In the genomic region with DNA sequence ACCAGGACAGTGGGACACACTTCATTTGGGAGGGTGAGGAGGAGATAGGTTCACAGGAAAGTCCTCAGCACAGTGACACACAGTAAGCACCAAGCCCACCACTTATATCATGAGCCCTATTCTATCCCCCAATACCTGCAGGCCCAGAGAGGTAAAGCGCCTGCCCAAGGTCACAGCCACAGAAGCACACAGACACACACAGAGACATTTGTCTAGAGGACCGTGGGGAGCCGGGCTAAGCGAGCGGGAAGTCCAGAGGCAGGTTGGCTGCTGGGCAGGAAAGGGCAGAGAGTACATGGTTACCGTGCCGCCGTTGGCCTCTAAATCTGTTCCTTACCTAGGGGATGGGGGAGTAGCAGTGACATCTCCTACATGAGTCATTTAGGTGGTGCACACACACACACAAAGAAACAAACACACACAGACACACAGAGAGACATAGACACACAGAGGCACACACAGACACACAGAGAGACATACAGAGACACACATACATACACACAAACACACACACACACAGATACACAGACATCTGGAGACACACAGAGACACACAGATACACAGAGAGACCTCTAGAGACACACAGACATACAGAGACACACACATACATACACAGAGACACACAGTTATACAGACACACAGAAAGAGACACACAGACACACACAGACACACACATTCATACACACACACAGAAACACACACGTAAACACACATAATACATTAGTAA, we compare ENCODE assay signal across 2 cellular contexts.
TF ChIP-seq lines count a peak whose summit lies in the region.

No MANE protein-coding gene starts in this region.

TF ChIP-seq in HCT116, 20 proteins besides CTCF, POLR2A, EP300 and RAD21 (continued from another document):
- TF ChIP-seq CEBPB (IDR thresholded peaks at IDR 0.05; ENCODE audit: low read depth) = no peak

TF ChIP-seq in liver, 16 proteins besides CTCF, POLR2A, EP300 and RAD21 (continued from another document):
- TF ChIP-seq, protein P1, sequence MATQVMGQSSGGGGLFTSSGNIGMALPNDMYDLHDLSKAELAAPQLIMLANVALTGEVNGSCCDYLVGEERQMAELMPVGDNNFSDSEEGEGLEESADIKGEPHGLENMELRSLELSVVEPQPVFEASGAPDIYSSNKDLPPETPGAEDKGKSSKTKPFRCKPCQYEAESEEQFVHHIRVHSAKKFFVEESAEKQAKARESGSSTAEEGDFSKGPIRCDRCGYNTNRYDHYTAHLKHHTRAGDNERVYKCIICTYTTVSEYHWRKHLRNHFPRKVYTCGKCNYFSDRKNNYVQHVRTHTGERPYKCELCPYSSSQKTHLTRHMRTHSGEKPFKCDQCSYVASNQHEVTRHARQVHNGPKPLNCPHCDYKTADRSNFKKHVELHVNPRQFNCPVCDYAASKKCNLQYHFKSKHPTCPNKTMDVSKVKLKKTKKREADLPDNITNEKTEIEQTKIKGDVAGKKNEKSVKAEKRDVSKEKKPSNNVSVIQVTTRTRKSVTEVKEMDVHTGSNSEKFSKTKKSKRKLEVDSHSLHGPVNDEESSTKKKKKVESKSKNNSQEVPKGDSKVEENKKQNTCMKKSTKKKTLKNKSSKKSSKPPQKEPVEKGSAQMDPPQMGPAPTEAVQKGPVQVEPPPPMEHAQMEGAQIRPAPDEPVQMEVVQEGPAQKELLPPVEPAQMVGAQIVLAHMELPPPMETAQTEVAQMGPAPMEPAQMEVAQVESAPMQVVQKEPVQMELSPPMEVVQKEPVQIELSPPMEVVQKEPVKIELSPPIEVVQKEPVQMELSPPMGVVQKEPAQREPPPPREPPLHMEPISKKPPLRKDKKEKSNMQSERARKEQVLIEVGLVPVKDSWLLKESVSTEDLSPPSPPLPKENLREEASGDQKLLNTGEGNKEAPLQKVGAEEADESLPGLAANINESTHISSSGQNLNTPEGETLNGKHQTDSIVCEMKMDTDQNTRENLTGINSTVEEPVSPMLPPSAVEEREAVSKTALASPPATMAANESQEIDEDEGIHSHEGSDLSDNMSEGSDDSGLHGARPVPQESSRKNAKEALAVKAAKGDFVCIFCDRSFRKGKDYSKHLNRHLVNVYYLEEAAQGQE (IDR thresholded peaks at IDR 0.05) = no peak
- TF ChIP-seq RXRA (IDR thresholded peaks at IDR 0.05) = no peak
- no peak for TF ChIP-seq GABPA (IDR thresholded peaks at IDR 0.05 in 1 of 2, conservative IDR thresholded peaks at IDR 0.05 in 1 of 2)
- no peak for TF ChIP-seq JUND (IDR thresholded peaks at IDR 0.05)
- TF ChIP-seq, protein P2, sequence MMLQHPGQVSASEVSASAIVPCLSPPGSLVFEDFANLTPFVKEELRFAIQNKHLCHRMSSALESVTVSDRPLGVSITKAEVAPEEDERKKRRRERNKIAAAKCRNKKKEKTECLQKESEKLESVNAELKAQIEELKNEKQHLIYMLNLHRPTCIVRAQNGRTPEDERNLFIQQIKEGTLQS (IDR thresholded peaks at IDR 0.05) = no peak
- TF ChIP-seq, protein P3, sequence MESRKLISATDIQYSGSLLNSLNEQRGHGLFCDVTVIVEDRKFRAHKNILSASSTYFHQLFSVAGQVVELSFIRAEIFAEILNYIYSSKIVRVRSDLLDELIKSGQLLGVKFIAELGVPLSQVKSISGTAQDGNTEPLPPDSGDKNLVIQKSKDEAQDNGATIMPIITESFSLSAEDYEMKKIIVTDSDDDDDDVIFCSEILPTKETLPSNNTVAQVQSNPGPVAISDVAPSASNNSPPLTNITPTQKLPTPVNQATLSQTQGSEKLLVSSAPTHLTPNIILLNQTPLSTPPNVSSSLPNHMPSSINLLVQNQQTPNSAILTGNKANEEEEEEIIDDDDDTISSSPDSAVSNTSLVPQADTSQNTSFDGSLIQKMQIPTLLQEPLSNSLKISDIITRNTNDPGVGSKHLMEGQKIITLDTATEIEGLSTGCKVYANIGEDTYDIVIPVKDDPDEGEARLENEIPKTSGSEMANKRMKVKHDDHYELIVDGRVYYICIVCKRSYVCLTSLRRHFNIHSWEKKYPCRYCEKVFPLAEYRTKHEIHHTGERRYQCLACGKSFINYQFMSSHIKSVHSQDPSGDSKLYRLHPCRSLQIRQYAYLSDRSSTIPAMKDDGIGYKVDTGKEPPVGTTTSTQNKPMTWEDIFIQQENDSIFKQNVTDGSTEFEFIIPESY (IDR thresholded peaks at IDR 0.05) = no peak
